ENCODE assay signal across 16 cellular contexts in genomic region chr17:40884708-40885512, GRCh38. TPM values are rescaled to one million over a fixed set of nuclear protein-coding genes. Genes with fewer than 3 reads are reported as not detected.
DNase-seq lines count a peak whose midpoint lies in the region; ATAC-seq and TF ChIP-seq lines count a peak whose summit lies in the region.
"Had no signal": no experiment of that assay in that cellular context is flagged by ENCODE, and none has a peak within 500 bp of the region (broad histone marks: within the 10 kb centered on the region; RNA-seq: fewer than 3 reads in every experiment).

TSS of gene KRT20 (minus strand) at chr17:40885242. CDS start at chr17:40885185, 57 bp downstream.

- H3K27me3 Mint-ChIP-seq in type B pancreatic cell, result no peaks in the 10 kb centered on the region
- peaks cover 25 to 43% of the 10 kb centered on the region in 2 donors for H3K27me3 Mint-ChIP-seq in natural killer cell treated with Interleukin-12 subunit alpha and Interleukin-12 subunit beta and Interleukin-15 and Interleukin-18, amount 100 ng/mL, for 72 hours
- peaks cover 20% of the 10 kb centered on the region for H3K27me3 Mint-ChIP-seq in activated naive CD4-positive, alpha-beta T cell treated with anti-CD3 and anti-CD28 coated beads for 36 hours (ENCODE audit: low read depth)

- H3K27ac ChIP-seq in SK-N-SH (ENCODE audit: low read depth in 2 of 2, low read length in 1 of 2) (no peak within 1 kb of the TSS), PC-3 (ENCODE audit: low read length) (no peak within 1 kb of the TSS), gastrocnemius medialis (no peak within 1 kb of the TSS)
- H3K27ac ChIP-seq: dorsolateral prefrontal cortex, gastroesophageal sphincter, SJSA1, WERI-Rb-1 had no signal

- DNase-seq in SK-N-SH (no peak), PC-3 (peak; percentile 14), fibroblast of the aortic adventitia (ENCODE audit: low read depth) (no peak), type B pancreatic cell (ENCODE audit: extremely low spot score, unreplicated experiment) (no peak), gastrocnemius medialis (no peak)
- DNase-seq in natural killer cell treated with Interleukin-12 subunit alpha and Interleukin-12 subunit beta and Interleukin-15 and Interleukin-18, amount 100 ng/mL, for 72 hours (ENCODE audit: low spot score), result no peak
- no peak for DNase-seq in activated naive CD4-positive, alpha-beta T cell treated with anti-CD3 and anti-CD28 coated beads for 36 hours
- DNase-seq: amniotic stem cell, dorsolateral prefrontal cortex, MG63, WERI-Rb-1 had no signal

- no peaks in the 10 kb centered on the region for H3K9me3 Mint-ChIP-seq in type B pancreatic cell
- no peaks in the 10 kb centered on the region for H3K9me3 Mint-ChIP-seq in natural killer cell treated with Interleukin-12 subunit alpha and Interleukin-12 subunit beta and Interleukin-15 and Interleukin-18, amount 100 ng/mL, for 72 hours
- no peaks in the 10 kb centered on the region for H3K9me3 Mint-ChIP-seq in activated naive CD4-positive, alpha-beta T cell treated with anti-CD3 and anti-CD28 coated beads for 36 hours

- no peak within 1 kb of the TSS for H3K4me3 Mint-ChIP-seq in type B pancreatic cell
- H3K4me3 Mint-ChIP-seq in natural killer cell treated with Interleukin-12 subunit alpha and Interleukin-12 subunit beta and Interleukin-15 and Interleukin-18, amount 100 ng/mL, for 72 hours, result no peak within 1 kb of the TSS
- H3K4me3 Mint-ChIP-seq in activated naive CD4-positive, alpha-beta T cell treated with anti-CD3 and anti-CD28 coated beads for 36 hours, result no peak within 1 kb of the TSS

- no peak within 1 kb of the TSS for H3K4me3 ChIP-seq in SK-N-SH (ENCODE audit: low read depth in 2 of 2, low read length in 1 of 2)
- H3K4me3 ChIP-seq in PC-3 (ENCODE audit: low read length), result no peak within 1 kb of the TSS
- no peak within 1 kb of the TSS for H3K4me3 ChIP-seq in fibroblast of the aortic adventitia (ENCODE audit: low read depth, low read length)
- no peak within 1 kb of the TSS for H3K4me3 ChIP-seq in gastrocnemius medialis
- H3K4me3 ChIP-seq: dorsolateral prefrontal cortex, gastroesophageal sphincter, MG63, SJSA1 had no signal

- no peaks in the 10 kb centered on the region for H3K36me3 ChIP-seq in SK-N-SH (replicated peaks in 1 of 2; ENCODE audit: control insufficient read depth in 1 of 2, insufficient read depth in 2 of 2, low read length in 1 of 2)
- H3K36me3 ChIP-seq in PC-3 (ENCODE audit: low read depth, low read length), result no peaks in the 10 kb centered on the region
- H3K36me3 ChIP-seq in gastrocnemius medialis, result no peaks in the 10 kb centered on the region
- H3K36me3 ChIP-seq: gastroesophageal sphincter, MG63, SJSA1, WERI-Rb-1 had no signal

- TF ChIP-seq RAD21 in SK-N-SH (IDR thresholded peaks at IDR 0.05; ENCODE audit: low read length), result no peak

- TF ChIP-seq EP300 in SK-N-SH (IDR thresholded peaks at IDR 0.05; ENCODE audit: borderline replicate concordance in 1 of 2, low read depth in 1 of 2, low read length in 1 of 2), result no peak

- TF ChIP-seq CTCF in SK-N-SH (IDR thresholded peaks at IDR 0.05) (peak; percentile 38; the same call in 1 of the 2 replicates), PC-3 (conservative IDR thresholded peaks at IDR 0.05; ENCODE audit: low read depth, low read length) (peak; percentile 33; the same call in 1 of the 2 replicates), fibroblast of the aortic adventitia (IDR thresholded peaks at IDR 0.05; ENCODE audit: insufficient read depth, low read length) (peak; percentile 24), type B pancreatic cell (conservative IDR thresholded peaks at IDR 0.05) (peak; percentile 48), gastrocnemius medialis (IDR thresholded peaks at IDR 0.05 in 4 of 5, conservative IDR thresholded peaks at IDR 0.05 in 1 of 5) (no peak)

- CTCF ChIA-PET in SK-N-SH (lab: Yijun Ruan, JAX) (interaction anchor here (1.1 to 1.8 kb wide), 3 partner anchors 22 to 783 kb away, joined by 3 to 7 read pairs (median 3); no protein-coding TSS in a partner anchor), PC-3 (lab: Charles Lee) (no interaction called here)
- CTCF ChIA-PET in activated naive CD4-positive, alpha-beta T cell treated with anti-CD3 and anti-CD28 coated beads for 36 hours (lab: Charles Lee), result interaction anchor here (1.1 kb wide), 1 partner anchor 12 kb away, joined by 3 read pairs; no protein-coding TSS in a partner anchor

- H3F3A ChIP-seq in SK-N-SH (replicated peaks; ENCODE audit: insufficient read depth), result no peaks in the 10 kb centered on the region
- no peaks in the 10 kb centered on the region for H3F3A ChIP-seq in PC-3 (ENCODE audit: low read length, unreplicated experiment)

- H3K4me1 ChIP-seq in SK-N-SH (ENCODE audit: control insufficient read depth in 1 of 2, insufficient read depth in 2 of 2, low read depth in 1 of 2, low read length in 1 of 2) (no peaks in the 10 kb centered on the region), PC-3 (ENCODE audit: insufficient read depth, low read length) (peaks cover 5% of the 10 kb centered on the region; the same call in 1 of the 2 replicates), gastrocnemius medialis (no peaks in the 10 kb centered on the region)
- H3K4me1 ChIP-seq: gastroesophageal sphincter, SJSA1 had no signal

- in situ Hi-C loops in gastrocnemius medialis (cut with MboI; ENCODE audit: low sequenced_read_pairs in 4 of 4), result loop anchor here in 1 of 4 donors (25.0 kb wide), 1 partner anchor 677 kb away; the partner anchor contains the start of gene KRT9

- intact Hi-C loops in PC-3 (cut with micrococcal nuclease) (no loop called here), gastrocnemius medialis (cut with DNase I; ENCODE audit: low total_unique reads) (no loop called here)
- intact Hi-C loops in activated naive CD4-positive, alpha-beta T cell treated with anti-CD3 and anti-CD28 coated beads for 36 hours (cut with micrococcal nuclease), result no loop called here

- no peaks in the 10 kb centered on the region for H3K79me2 ChIP-seq in SK-N-SH (ENCODE audit: insufficient read depth)
- no peaks in the 10 kb centered on the region for H3K79me2 ChIP-seq in PC-3 (ENCODE audit: low read length)

- no peaks in the 10 kb centered on the region for H3K36me3 Mint-ChIP-seq in type B pancreatic cell
- no peaks in the 10 kb centered on the region for H3K36me3 Mint-ChIP-seq in natural killer cell treated with Interleukin-12 subunit alpha and Interleukin-12 subunit beta and Interleukin-15 and Interleukin-18, amount 100 ng/mL, for 72 hours
- H3K36me3 Mint-ChIP-seq in activated naive CD4-positive, alpha-beta T cell treated with anti-CD3 and anti-CD28 coated beads for 36 hours (ENCODE audit: low read depth), result no peaks in the 10 kb centered on the region

- POLR2A ChIA-PET in SK-N-SH (lab: Yijun Ruan, JAX) (no interaction called here), PC-3 (lab: Charles Lee; ENCODE audit: unreplicated experiment) (no interaction called here)

- H3K27me3 ChIP-seq in SK-N-SH (ENCODE audit: insufficient read depth) (peaks cover 85% of the 10 kb centered on the region), PC-3 (ENCODE audit: low read length) (no peaks in the 10 kb centered on the region), gastrocnemius medialis (peaks cover 10 to 16% (median 12%) of the 10 kb centered on the region in 3 donors)
- H3K27me3 ChIP-seq: MG63 had no signal

- H2AFZ ChIP-seq in SK-N-SH (ENCODE audit: low read depth) (no peak within 1 kb of the TSS), PC-3 (ENCODE audit: low read length) (no peak within 1 kb of the TSS)

- no peak for ATAC-seq in SK-N-SH treated with all-trans-retinoic acid at 6 μM for 48 hours
- ATAC-seq in PC-3, result no peak
- no peak for ATAC-seq in natural killer cell treated with Interleukin-12 subunit alpha and Interleukin-12 subunit beta and Interleukin-15 and Interleukin-18, amount 100 ng/mL, for 72 hours
- no peak for ATAC-seq in gastrocnemius medialis
- ATAC-seq: gastroesophageal sphincter had no signal

- no peaks in the 10 kb centered on the region for H3K9me2 ChIP-seq in SK-N-SH
- H3K9me2 ChIP-seq in PC-3 (replicated peaks; ENCODE audit: low read length), result no peaks in the 10 kb centered on the region

- no peaks in the 10 kb centered on the region for H3K9me3 ChIP-seq in SK-N-SH
- H3K9me3 ChIP-seq in PC-3 (ENCODE audit: low read length), result no peaks in the 10 kb centered on the region
- H3K9me3 ChIP-seq in gastrocnemius medialis, result no peaks in the 10 kb centered on the region
- H3K9me3 ChIP-seq: gastroesophageal sphincter, MG63, SJSA1 had no signal

- H3K9ac ChIP-seq in SK-N-SH, result no peak within 1 kb of the TSS
- H3K9ac ChIP-seq in PC-3 (ENCODE audit: low read length), result no peak within 1 kb of the TSS

- H3K4me2 ChIP-seq in SK-N-SH (no peak within 1 kb of the TSS), PC-3 (ENCODE audit: low read length) (no peak within 1 kb of the TSS)

- no peak for TF ChIP-seq POLR2A in gastrocnemius medialis (IDR thresholded peaks at IDR 0.05)

- H3K4me1 Mint-ChIP-seq in type B pancreatic cell (ENCODE audit: unreplicated experiment), result no peaks in the 10 kb centered on the region
- no peaks in the 10 kb centered on the region for H3K4me1 Mint-ChIP-seq in natural killer cell treated with Interleukin-12 subunit alpha and Interleukin-12 subunit beta and Interleukin-15 and Interleukin-18, amount 100 ng/mL, for 72 hours (ENCODE audit: low read depth in 2 of 2)
- H3K4me1 Mint-ChIP-seq in activated naive CD4-positive, alpha-beta T cell treated with anti-CD3 and anti-CD28 coated beads for 36 hours (ENCODE audit: low read depth), result no peaks in the 10 kb centered on the region

- WGBS in SK-N-SH (ENCODE audit: low lambda C conversion rate), result 21% methylated on average over 16 of the region's 23 CpGs

- no peak within 1 kb of the TSS for H3K27ac Mint-ChIP-seq in type B pancreatic cell
- H3K27ac Mint-ChIP-seq in natural killer cell treated with Interleukin-12 subunit alpha and Interleukin-12 subunit beta and Interleukin-15 and Interleukin-18, amount 100 ng/mL, for 72 hours, result no peak within 1 kb of the TSS
- no peak within 1 kb of the TSS for H3K27ac Mint-ChIP-seq in activated naive CD4-positive, alpha-beta T cell treated with anti-CD3 and anti-CD28 coated beads for 36 hours

- TSS peak; percentile 81 for BruUV-seq in PC-3 (replicated peaks; lab: Mats Ljungman, UMichigan)

- H4K20me1 ChIP-seq in SK-N-SH (ENCODE audit: insufficient read depth) (no peaks in the 10 kb centered on the region), PC-3 (ENCODE audit: low read length) (no peaks in the 10 kb centered on the region)

TF ChIP-seq in SK-N-SH, 30 proteins besides CTCF, POLR2A, EP300 and RAD21 (continues in another document):
- TF ChIP-seq NFIC (IDR thresholded peaks at IDR 0.05; ENCODE audit: borderline replicate concordance), result no peak

RNA-seq across cellular contexts. Expression of gene KRT20, which starts in this region (rescaled TPM):
- not detected in 2 replicates for polyA plus RNA-seq in SK-N-SH (2012; rRNA removed)
- not detected in 2 replicates for polyA plus RNA-seq in SK-N-SH (2012; cell fraction: cytosol; rRNA removed)
- polyA plus RNA-seq in SK-N-SH (2012; cell fraction: nucleus; rRNA removed), result not detected in 2 replicates
- total RNA-seq in PC-3 (2014; rRNA removed), result 0.18 TPM in 1 of 2 replicates, not detected in the other
- not detected in 2 replicates for total RNA-seq in fibroblast of the aortic adventitia (ENCODE audit: low replicate concordance)
- total RNA-seq in type B pancreatic cell (ENCODE audit: low replicate concordance), result 13.0 and 41.9 TPM in 2 replicates
- total RNA-seq in natural killer cell treated with Interleukin-12 subunit alpha and Interleukin-12 subunit beta and Interleukin-15 and Interleukin-18, amount 100 ng/mL, for 72 hours, result not detected
- total RNA-seq in activated naive CD4-positive, alpha-beta T cell treated with anti-CD3 and anti-CD28 coated beads for 36 hours, result not detected
- 1 to 10 TPM in 1 of 4 donors, not detected in 3; 2.7 TPM for total RNA-seq in gastrocnemius medialis
- total RNA-seq: dorsolateral prefrontal cortex, G401, gastroesophageal sphincter, NCI-H460, SJSA1 had no signal

Comparison
In these comparisons a context has a peak if more than half of its experiments do, and no peak if none do; other contexts are left out.
1. Peak in DNase-seq in PC-3; RNA of the gene not detected or under 1 TPM.
2. CTCF ChIP-seq: peak in SK-N-SH (single experiment), PC-3 (single experiment), fibroblast of the aortic adventitia (single experiment) and type B pancreatic cell (single experiment); none in gastrocnemius medialis (0 of 5).